Comparison of ENCODE assay signal across 22 cellular contexts in genomic region chrX:109987884-109988283, GRCh38. TPM values are rescaled to one million over a fixed set of nuclear protein-coding genes. Genes with fewer than 3 reads are reported as not detected.
DNase-seq lines count a peak whose midpoint lies in the region; ATAC-seq, FAIRE-seq and TF ChIP-seq lines count a peak whose summit lies in the region.
"Had no signal": no experiment of that assay in that cellular context is flagged by ENCODE, and none has a peak within 500 bp of the region (broad histone marks: within the 10 kb centered on the region; RNA-seq: fewer than 3 reads in every experiment).

No MANE protein-coding gene starts in this region.

- no peaks in the 10 kb centered on the region for H3K9me3 Mint-ChIP-seq in astrocyte (ENCODE audit: unreplicated experiment)
- H3K9me3 Mint-ChIP-seq: CD4-positive, alpha-beta memory T cell; GM23338 had no signal

- ATAC-seq in sciatic nerve: peak; percentile 44
- no peak for ATAC-seq in left lung
- ATAC-seq: GM23338, PC-3 had no signal

- H3K27me3 ChIP-seq in astrocyte (ENCODE audit: insufficient read depth, low read length) (no peaks in the 10 kb centered on the region), left lung (no peaks in the 10 kb centered on the region)
- H3K27me3 ChIP-seq: MG63 had no signal

- no peaks in the 10 kb centered on the region for H4K20me1 ChIP-seq in astrocyte (ENCODE audit: insufficient read depth, low read length)
- H4K20me1 ChIP-seq: BLaER1 had no signal

- H3K36me3 ChIP-seq in KOPT-K1 (ENCODE audit: insufficient read depth, low read length): no peaks in the 10 kb centered on the region
- H3K36me3 ChIP-seq in astrocyte (ENCODE audit: insufficient read depth, low read length): no peaks in the 10 kb centered on the region
- no peaks in the 10 kb centered on the region for H3K36me3 ChIP-seq in left lung
- H3K36me3 ChIP-seq: BLaER1, HAP-1, MG63 had no signal

- H3K9ac ChIP-seq in astrocyte (ENCODE audit: low read length): no peak overlapping the region
- H3K9ac ChIP-seq: BLaER1 had no signal

- intact Hi-C loops in sciatic nerve (cut with DNase I): no loop called here
- intact Hi-C loops in left lung (cut with DNase I): no loop called here

- H3K4me3 ChIP-seq in astrocyte (ENCODE audit: insufficient read depth, low read depth, low read length) (no peak overlapping the region), left lung (no peak overlapping the region)
- H3K4me3 ChIP-seq: BLaER1, GM23338, HAP-1, MG63 had no signal

- H3K9me3 ChIP-seq in KOPT-K1 (ENCODE audit: insufficient read depth, low read length, poor library complexity, severe bottlenecking) (no peaks in the 10 kb centered on the region), astrocyte (ENCODE audit: insufficient read depth, low read depth, low read length) (no peaks in the 10 kb centered on the region), left lung (no peaks in the 10 kb centered on the region)
- H3K9me3 ChIP-seq: BLaER1, HAP-1, MG63 had no signal

- peaks cover 3% of the 10 kb centered on the region for H3K27me3 Mint-ChIP-seq in astrocyte (ENCODE audit: low read depth, unreplicated experiment)
- H3K27me3 Mint-ChIP-seq: CD4-positive, alpha-beta memory T cell had no signal

- no peak overlapping the region for H3K4me2 ChIP-seq in astrocyte (ENCODE audit: low read length)
- H3K4me2 ChIP-seq: BLaER1, GM23338 had no signal

- no peaks in the 10 kb centered on the region for H3K79me2 ChIP-seq in astrocyte (ENCODE audit: insufficient read depth, low read length)

- no peaks in the 10 kb centered on the region for H3K36me3 Mint-ChIP-seq in astrocyte (ENCODE audit: low read depth, unreplicated experiment)
- H3K36me3 Mint-ChIP-seq: CD4-positive, alpha-beta memory T cell had no signal

- TF ChIP-seq CTCF in astrocyte (IDR thresholded peaks at IDR 0.05; ENCODE audit: insufficient read depth, low read depth, low read length): no peak
- TF ChIP-seq CTCF in left lung (IDR thresholded peaks at IDR 0.05): no peak

- no peak overlapping the region for H2AFZ ChIP-seq in astrocyte (ENCODE audit: low read depth, low read length)
- H2AFZ ChIP-seq: GM23338 had no signal

- H3K27ac ChIP-seq in KOPT-K1 (ENCODE audit: low read depth, low read length, poor library complexity, severe bottlenecking) (peak overlapping the region; percentile 13), astrocyte (ENCODE audit: low read depth, low read length) (no peak overlapping the region), left lung (no peak overlapping the region)
- H3K27ac ChIP-seq: BLaER1 had no signal

- DNase-seq in astrocyte (ENCODE audit: low read depth): peak; percentile 26
- peak; percentile 49 for DNase-seq in fibroblast of peridontal ligament (ENCODE audit: extremely low read depth)
- DNase-seq in sciatic nerve (ENCODE audit: low spot score): no peak
- no peak for DNase-seq in activated CD4-positive, alpha-beta T cell treated with anti-CD3 and anti-CD28 coated beads, Interleukin-2, amount 50 U/mL, for 48 hours
- no peak for DNase-seq in left lung
- no peak for DNase-seq in stimulated activated CD4-positive, alpha-beta T cell treated with anti-CD3 and anti-CD28 coated beads, Interleukin-2, amount 100 ng/mL, for 24 hours
- DNase-seq: ACHN; CD4-positive, alpha-beta memory T cell; DND-41; MG63; NCI-H1417; NCI-H1694 treated with DMSO at 0.1 percent for 48 hours; NCI-H446; NCI-H526; PC-3; SHP77 treated with DMSO at 0.1 percent for 48 hours had no signal

- H3K4me3 Mint-ChIP-seq in astrocyte (ENCODE audit: unreplicated experiment): no peak overlapping the region
- H3K4me3 Mint-ChIP-seq: CD4-positive, alpha-beta memory T cell; GM23338 had no signal

- no peak overlapping the region for H3K27ac Mint-ChIP-seq in astrocyte (ENCODE audit: unreplicated experiment)
- H3K27ac Mint-ChIP-seq: CD4-positive, alpha-beta memory T cell; GM23338 had no signal

- peaks cover 1% of the 10 kb centered on the region for H3K4me1 Mint-ChIP-seq in astrocyte (ENCODE audit: low read depth, unreplicated experiment)
- H3K4me1 Mint-ChIP-seq: GM23338 had no signal

- H3K4me1 ChIP-seq in astrocyte (ENCODE audit: insufficient read depth, low read length) (no peaks in the 10 kb centered on the region), left lung (no peaks in the 10 kb centered on the region)
- H3K4me1 ChIP-seq: HAP-1 had no signal

- peak; percentile 95 for FAIRE-seq in astrocyte (lab: Jason Lieb, UNC)
- FAIRE-seq: GM12891, GM18507 had no signal

RNA-seq across cellular contexts. Expression of gene TMEM164, which starts 15.0 kb away (rescaled TPM):
- 17.3 and 17.6 TPM in 2 replicates for total RNA-seq in astrocyte
- 12.8 TPM for total RNA-seq in sciatic nerve
- 100 to 1,000 TPM in 1 of 2 donors, 10 to 100 TPM in 1; 60.0 to 111 TPM for total RNA-seq in left lung

Comparison
In these comparisons a context has a peak if more than half of its experiments do, and no peak if none do; other contexts are left out.
1. DNase-seq: peak in astrocyte (single experiment) and fibroblast of peridontal ligament (single experiment); none in sciatic nerve (single experiment), activated CD4-positive, alpha-beta T cell treated with anti-CD3 and anti-CD28 coated beads, Interleukin-2, amount 50 U/mL, for 48 hours (0 of 2), left lung (0 of 2) and stimulated activated CD4-positive, alpha-beta T cell treated with anti-CD3 and anti-CD28 coated beads, Interleukin-2, amount 100 ng/mL, for 24 hours (0 of 2).